8 cellular contexts compared by ENCODE assay signal in the genomic region with DNA sequence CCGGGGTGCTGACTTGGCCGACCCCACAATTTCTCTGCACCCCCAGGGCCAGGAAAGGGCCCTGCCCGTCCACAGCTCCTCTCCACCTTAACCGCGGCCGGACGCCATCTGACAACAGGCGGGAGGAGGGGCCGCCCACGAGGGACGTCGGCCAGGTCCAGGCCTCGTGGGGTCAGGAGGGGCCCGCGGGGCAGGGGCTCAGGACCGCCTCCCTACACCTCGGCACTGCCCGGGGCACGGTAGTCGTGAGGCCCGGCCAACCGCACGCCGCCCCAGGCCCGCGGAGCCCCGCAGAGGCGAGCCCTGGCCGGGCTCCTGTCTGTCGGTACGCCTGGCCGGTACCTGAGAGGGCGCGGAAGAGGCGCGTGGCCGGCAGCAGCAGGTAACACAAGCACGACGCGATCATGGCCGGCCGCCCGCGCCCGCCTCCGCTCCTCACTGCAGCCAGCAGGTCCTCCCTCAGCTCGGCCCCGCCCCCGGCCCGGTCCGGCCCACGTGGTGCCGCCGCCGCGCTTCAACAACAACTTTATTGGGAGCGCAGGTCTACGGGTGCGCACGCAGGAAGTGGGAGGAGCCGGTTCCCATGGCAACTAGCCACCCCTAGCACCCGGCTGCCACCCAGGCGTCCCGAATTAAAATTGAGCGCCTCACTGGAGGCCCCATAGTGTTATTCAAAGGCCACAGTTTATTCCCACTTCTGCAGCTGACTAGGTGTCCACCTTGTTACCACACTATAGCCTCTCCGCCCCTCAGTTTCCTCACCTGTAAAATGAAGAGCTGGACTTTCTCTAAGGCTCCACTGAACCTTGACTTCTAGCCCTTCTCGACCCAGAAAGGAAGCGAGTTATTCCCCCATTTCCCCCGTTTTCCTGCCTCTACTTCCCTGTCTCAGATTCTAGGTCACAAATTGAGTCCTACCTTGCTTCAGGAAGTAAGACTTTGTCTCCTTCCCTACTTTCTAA. TPM values are rescaled to one million over a fixed set of nuclear protein-coding genes. Genes with fewer than 3 reads are reported as not detected.
A peak's percentile ranks its signal among the peaks of the same experiment; 100 is the strongest.
DNase-seq lines count a peak whose midpoint lies in the region; ATAC-seq and TF ChIP-seq lines count a peak whose summit lies in the region.

A gene with protein sequence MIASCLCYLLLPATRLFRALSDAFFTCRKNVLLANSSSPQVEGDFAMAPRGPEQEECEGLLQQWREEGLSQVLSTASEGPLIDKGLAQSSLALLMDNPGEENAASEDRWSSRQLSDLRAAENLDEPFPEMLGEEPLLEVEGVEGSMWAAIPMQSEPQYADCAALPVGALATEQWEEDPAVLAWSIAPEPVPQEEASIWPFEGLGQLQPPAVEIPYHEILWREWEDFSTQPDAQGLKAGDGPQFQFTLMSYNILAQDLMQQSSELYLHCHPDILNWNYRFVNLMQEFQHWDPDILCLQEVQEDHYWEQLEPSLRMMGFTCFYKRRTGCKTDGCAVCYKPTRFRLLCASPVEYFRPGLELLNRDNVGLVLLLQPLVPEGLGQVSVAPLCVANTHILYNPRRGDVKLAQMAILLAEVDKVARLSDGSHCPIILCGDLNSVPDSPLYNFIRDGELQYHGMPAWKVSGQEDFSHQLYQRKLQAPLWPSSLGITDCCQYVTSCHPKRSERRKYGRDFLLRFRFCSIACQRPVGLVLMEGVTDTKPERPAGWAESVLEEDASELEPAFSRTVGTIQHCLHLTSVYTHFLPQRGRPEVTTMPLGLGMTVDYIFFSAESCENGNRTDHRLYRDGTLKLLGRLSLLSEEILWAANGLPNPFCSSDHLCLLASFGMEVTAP (minus strand): TSS at position 461 of the 962 bp plus-strand sequence. CDS start 55 bp downstream, at position 406.

- peak within 1 kb of the TSS; percentile 84 for H3K9ac ChIP-seq in skeletal muscle satellite cell (ENCODE audit: low read depth, low read length)

- TF ChIP-seq CTCF in WERI-Rb-1 (IDR thresholded peaks at IDR 0.05; ENCODE audit: low read depth, low read length) (no peak), breast epithelium (IDR thresholded peaks at IDR 0.05) (no peak)

- in situ Hi-C loops in ACHN (cut with HindIII; ENCODE audit: low pct_ligation_motif_present, low pct_unique_long_range_greater_than_20kb, low sequenced_read_pairs), result no loop called here

- H3K4me2 ChIP-seq in skeletal muscle satellite cell (ENCODE audit: low read length), result peak within 1 kb of the TSS; percentile 87

- DNase-seq in ACHN (peak; percentile 90), NCI-H2227 (lab: John Stamatoyannopoulos, UW; ENCODE audit: unreplicated experiment) (peak; percentile 96), WERI-Rb-1 (peak; percentile 94), breast epithelium (ENCODE audit: low spot score in 2 of 2) (peak; percentile 97)

- peak; percentile 86 for ATAC-seq in GM18907 (IDR thresholded peaks at IDR 0.05; ENCODE audit: unreplicated experiment)
- ATAC-seq in HG03159 (IDR thresholded peaks at IDR 0.05; ENCODE audit: unreplicated experiment), result peak; percentile 88

- H3K9me3 ChIP-seq in WERI-Rb-1 (ENCODE audit: severe bottlenecking) (peaks cover 2% of the 10 kb centered on the region), breast epithelium (no peaks in the 10 kb centered on the region), iPS-18c (ENCODE audit: control insufficient read depth, insufficient read depth, low read length) (no peaks in the 10 kb centered on the region), skeletal muscle satellite cell (replicated peaks; ENCODE audit: low read length) (no peaks in the 10 kb centered on the region)

- H3K36me3 ChIP-seq in WERI-Rb-1 (peaks cover 7% of the 10 kb centered on the region), breast epithelium (no peaks in the 10 kb centered on the region), skeletal muscle satellite cell (ENCODE audit: insufficient read depth, low read length) (peaks cover 4% of the 10 kb centered on the region)

- intact Hi-C loops in breast epithelium (cut with DNase I; ENCODE audit: low total_unique reads), result loop anchor here (2.0 kb wide), 1 partner anchor 24 kb away; no protein-coding TSS in a partner anchor

- peak within 1 kb of the TSS; percentile 80 for H3K27ac ChIP-seq in WERI-Rb-1
- H3K27ac ChIP-seq in breast epithelium, result peak within 1 kb of the TSS; percentile 86 to 97

- peak; percentile 58 for TF ChIP-seq POLR2A in breast epithelium (IDR thresholded peaks at IDR 0.05)

- no peaks in the 10 kb centered on the region for H3K27me3 ChIP-seq in WERI-Rb-1 (ENCODE audit: insufficient read depth, low read depth, severe bottlenecking)
- H3K27me3 ChIP-seq in breast epithelium, result no peaks in the 10 kb centered on the region
- H3K27me3 ChIP-seq in skeletal muscle satellite cell (ENCODE audit: control insufficient read depth, insufficient read depth, low read length), result peaks cover 18% of the 10 kb centered on the region

- H3K4me3 ChIP-seq in WERI-Rb-1 (ENCODE audit: low read depth, low read length), result peak within 1 kb of the TSS; percentile 89
- peak within 1 kb of the TSS; percentile 64 to 98 (median 92) for H3K4me3 ChIP-seq in breast epithelium
- H3K4me3 ChIP-seq in iPS-18c (ENCODE audit: insufficient read depth, low read depth, low read length), result peak within 1 kb of the TSS; percentile 80
- H3K4me3 ChIP-seq in skeletal muscle satellite cell (ENCODE audit: low read length), result peak within 1 kb of the TSS; percentile 87

- H3K4me1 ChIP-seq in breast epithelium (peaks cover 0 to 9% of the 10 kb centered on the region in 2 donors), skeletal muscle satellite cell (ENCODE audit: control insufficient read depth, insufficient read depth, low read length) (peaks cover 12% of the 10 kb centered on the region)

RNA-seq across cellular contexts. Expression of the gene that starts here (rescaled TPM):
- 10 to 100 TPM; 18.6 to 30.5 (median 24.7) TPM for total RNA-seq in breast epithelium
- total RNA-seq in skeletal muscle satellite cell (2012; rRNA removed), result 7.0 and 10.1 TPM in 2 replicates

Comparison
In these comparisons a context has a peak if more than half of its experiments do, and no peak if none do; other contexts are left out.
1. Peak in every context shown above with its lines: DNase-seq, ATAC-seq, H3K4me3 ChIP-seq and H3K27ac ChIP-seq.